Comparison of ENCODE assay signal across 8 cellular contexts in the genomic region with DNA sequence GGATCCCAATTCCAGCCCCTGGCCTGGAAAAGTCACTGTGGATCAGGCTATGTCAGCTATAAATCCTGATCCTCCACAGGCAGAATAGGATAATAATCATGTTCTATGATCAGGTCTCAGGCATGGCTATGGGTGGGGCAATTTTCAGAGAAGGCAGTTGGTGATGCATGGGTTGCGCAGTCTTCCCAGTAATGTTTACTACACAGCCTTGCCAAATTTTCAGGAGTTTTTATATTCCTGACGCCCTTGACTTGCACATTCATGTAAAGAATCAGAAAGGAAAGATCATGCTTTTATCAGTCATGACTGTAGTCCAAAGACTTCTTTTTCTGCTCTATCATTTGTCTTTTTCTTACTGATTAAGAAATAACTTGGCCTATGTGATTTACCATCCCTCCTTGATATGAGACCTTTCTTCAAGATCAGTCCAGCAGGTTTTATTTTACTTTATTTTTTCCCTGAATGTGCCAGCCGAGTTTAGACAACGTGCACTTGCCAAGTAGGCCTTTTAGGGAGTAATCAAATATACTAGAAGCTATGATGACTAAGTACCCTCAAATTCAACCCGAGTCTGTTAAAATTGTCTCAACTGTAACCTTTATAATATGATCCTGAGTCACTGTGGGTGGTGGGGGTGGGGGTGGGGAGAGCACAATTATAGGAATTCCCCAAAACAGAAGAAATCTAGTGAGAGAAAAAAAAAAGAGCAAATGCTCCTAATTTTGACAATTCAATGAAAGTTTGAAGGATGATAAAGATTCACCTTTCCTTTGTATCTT. TPM values are rescaled to one million over a fixed set of nuclear protein-coding genes. Genes with fewer than 3 reads are reported as not detected.
A peak's percentile ranks its signal among the peaks of the same experiment; 100 is the strongest.
DNase-seq lines count a peak whose midpoint lies in the region; TF ChIP-seq lines count a peak whose summit lies in the region.

No MANE protein-coding gene starts in this region.

- no peaks in the 10 kb centered on the region for H3K27me3 ChIP-seq in A673 (replicated peaks; ENCODE audit: insufficient read depth, low read depth, low read length, poor library complexity)

- peak overlapping the region; percentile 75 for H3K27ac ChIP-seq in A673 (ENCODE audit: low read depth, low read length, poor library complexity, severe bottlenecking)

- CTCF ChIA-PET in A673 (lab: Charles Lee) = interaction anchor here (1.9 kb wide), 1 partner anchor 32 kb away, joined by 6 read pairs; a partner anchor contains a TSS

- H3K4me3 ChIP-seq in A673 (ENCODE audit: low read depth, low read length, poor library complexity, severe bottlenecking) = no peak overlapping the region

- H3K4me1 ChIP-seq in A673 (ENCODE audit: insufficient read depth, low read length, poor library complexity, severe bottlenecking) = peaks cover 90% of the 10 kb centered on the region

- TF ChIP-seq CTCF in A673 (conservative IDR thresholded peaks at IDR 0.05; ENCODE audit: low read depth, low read length) (no peak), brain (conservative IDR thresholded peaks at IDR 0.05) (no peak)

- intact Hi-C loops in A673 (cut with micrococcal nuclease; ENCODE audit: unreplicated experiment) = no loop called here

- POLR2A ChIA-PET in A673 (lab: Charles Lee; ENCODE audit: low non-redundant PET) = interaction anchor here (0.9 kb wide), 2 partner anchors 9 to 32 kb away, joined by 4 to 5 read pairs; a partner anchor contains a TSS

- H3K4me1 Mint-ChIP-seq in brain = peaks cover 54% of the 10 kb centered on the region

- H3K36me3 Mint-ChIP-seq in brain = no peaks in the 10 kb centered on the region

- H3K36me3 ChIP-seq in A673 (ENCODE audit: insufficient read depth, low read length, poor library complexity, severe bottlenecking) = no peaks in the 10 kb centered on the region

- H3K9me3 ChIP-seq in A673 (ENCODE audit: low read depth, low read length, poor library complexity, severe bottlenecking) = no peaks in the 10 kb centered on the region

- H3K9me3 Mint-ChIP-seq in brain = no peaks in the 10 kb centered on the region

- no peaks in the 10 kb centered on the region for H3K27me3 Mint-ChIP-seq in brain

- BruUV-seq in A673 (replicated peaks; lab: Mats Ljungman, UMichigan) = TSS peak; percentile 56

- DNase-seq in A673 (ENCODE audit: low spot score) = peak; percentile 70
- DNase-seq in HT1080 (ENCODE audit: low read depth) = peak; percentile 72
- peak; percentile 78 for DNase-seq in myocyte (ENCODE audit: low read depth)
- no peak for DNase-seq in NCI-H2196 (lab: John Stamatoyannopoulos, UW; ENCODE audit: unreplicated experiment)
- DNase-seq in AML-193 (lab: John Stamatoyannopoulos, UW) = no peak
- no peak for DNase-seq in COLO668 (lab: John Stamatoyannopoulos, UW; ENCODE audit: unreplicated experiment)
- DNase-seq in ecto neural progenitor cell (ENCODE audit: low spot score) = no peak

- peak overlapping the region in 4 of 5 experiments; percentile 12 to 81 (median 26) for H3K27ac Mint-ChIP-seq in brain

- no peak overlapping the region for H3K4me3 Mint-ChIP-seq in brain

RNA-seq across cellular contexts. Expression of a gene that starts 31.9 kb away (rescaled TPM):
- total RNA-seq in A673 (2021) = 15.9 and 18.3 TPM in 2 replicates
- 14.8 and 18.2 TPM in 2 replicates for total RNA-seq in HT1080 (2014; rRNA removed; shearing (Covaris generic))
- 14.8 and 15.6 TPM in 2 replicates for polyA plus RNA-seq in HT1080 (2015; cell fraction: cytosol; rRNA removed)
- 4.6 and 5.9 TPM in 2 replicates for polyA plus RNA-seq in HT1080 (2015; cell fraction: nucleus; rRNA removed)
- 9.9 TPM for polyA plus RNA-seq in brain (ENCODE audit: insufficient read depth, low read depth, low replicate concordance)
- total RNA-seq in myocyte = 19.2 and 38.4 TPM in 2 replicates
- 26.8 TPM for polyA plus RNA-seq in myocyte (2012)

Comparison
In these comparisons a context has a peak if more than half of its experiments do, and no peak if none do; other contexts are left out.
1. DNase-seq: peak in A673 (single experiment), HT1080 (single experiment) and myocyte (single experiment); none in NCI-H2196 (single experiment), AML-193 (0 of 2), COLO668 (single experiment) and ecto neural progenitor cell (single experiment).